ENCODE assay signal across 17 cellular contexts in genomic region chr2:124187948-124188347, GRCh38.
DNase-seq lines count a peak whose midpoint lies in the region; ATAC-seq and TF ChIP-seq lines count a peak whose summit lies in the region.
"Had no signal": no experiment of that assay in that cellular context is flagged by ENCODE, and none has a peak within 500 bp of the region (broad histone marks: within the 10 kb centered on the region; RNA-seq: fewer than 3 reads in every experiment).

No MANE protein-coding gene starts in this region.

- no peaks in the 10 kb centered on the region for H4K20me1 ChIP-seq in PC-3 (ENCODE audit: low read length)

- H3K9me2 ChIP-seq in PC-3 (replicated peaks; ENCODE audit: low read length), result no peaks in the 10 kb centered on the region

- no peaks in the 10 kb centered on the region for H3K36me3 ChIP-seq in HUES48 (ENCODE audit: control insufficient read depth, insufficient read depth, low read length)
- no peaks in the 10 kb centered on the region for H3K36me3 ChIP-seq in PC-3 (ENCODE audit: low read depth, low read length)
- H3K36me3 ChIP-seq: BE2C had no signal

- no TSS peak for BruUV-seq in PC-3 (replicated peaks; lab: Mats Ljungman, UMichigan)

- H3K9ac ChIP-seq in HUES48 (ENCODE audit: low read depth, low read length), result no peak overlapping the region
- H3K9ac ChIP-seq in PC-3 (ENCODE audit: low read length), result no peak overlapping the region
- H3K9ac ChIP-seq: GM23248 had no signal

- no peak for TF ChIP-seq CTCF in WTC11 (IDR thresholded peaks at IDR 0.05)
- TF ChIP-seq CTCF in PC-3 (conservative IDR thresholded peaks at IDR 0.05; ENCODE audit: low read depth, low read length), result no peak

- no peaks in the 10 kb centered on the region for H3K27me3 ChIP-seq in HUES48 (ENCODE audit: control insufficient read depth, insufficient read depth, low read length)
- no peaks in the 10 kb centered on the region for H3K27me3 ChIP-seq in PC-3 (ENCODE audit: low read length)
- H3K27me3 ChIP-seq: BE2C had no signal

- DNase-seq in WTC11 (ENCODE audit: low spot score), result no peak
- DNase-seq in iPS-NIHi11 (ENCODE audit: low spot score), result peak; percentile 30
- no peak for DNase-seq in HuH-7 (ENCODE audit: low spot score)
- no peak for DNase-seq in PC-3
- DNase-seq in activated T-helper 2 cell treated with anti-CD3 and anti-CD28 coated beads, Interferon-gamma antibody, Interleukin-2, Interleukin-4, amounts not matched to agents 10 μg/mL and 5 μg/mL and 100 μg/mL, durations not matched to agents 14 hours and 24 hours and 36 hours (ENCODE audit: low spot score), result no peak
- DNase-seq: BE2C; CD4-positive, alpha-beta memory T cell; DMS79 treated with DMSO at 0.1 percent for 48 hours; EL; GDM1; GM23248; HCEC 1CT had no signal

- no peaks in the 10 kb centered on the region; the same call in none of the 2 replicates for H3K9me3 Mint-ChIP-seq in WTC11
- H3K9me3 Mint-ChIP-seq in activated T-helper 2 cell treated with anti-CD3 and anti-CD28 coated beads, Interferon-gamma antibody, Interleukin-2, Interleukin-4, amounts not matched to agents 10 μg/mL and 5 μg/mL and 100 μg/mL, durations not matched to agents 14 hours and 24 hours and 36 hours, result peaks cover 19% of the 10 kb centered on the region

- H3K79me2 ChIP-seq in PC-3 (ENCODE audit: low read length), result no peaks in the 10 kb centered on the region

- intact Hi-C loops in PC-3 (cut with micrococcal nuclease), result no loop called here
- intact Hi-C loops in activated T-helper 2 cell treated with anti-CD3 and anti-CD28 coated beads, Interferon-gamma antibody, Interleukin-2, Interleukin-4, amounts not matched to agents 10 μg/mL and 5 μg/mL and 100 μg/mL, durations not matched to agents 14 hours and 24 hours and 36 hours (cut with micrococcal nuclease), result no loop called here

- no peaks in the 10 kb centered on the region; the same call in 1 of the 2 replicates for H3K27me3 Mint-ChIP-seq in WTC11 (ENCODE audit: low read depth)
- H3K27me3 Mint-ChIP-seq in activated T-helper 2 cell treated with anti-CD3 and anti-CD28 coated beads, Interferon-gamma antibody, Interleukin-2, Interleukin-4, amounts not matched to agents 10 μg/mL and 5 μg/mL and 100 μg/mL, durations not matched to agents 14 hours and 24 hours and 36 hours (ENCODE audit: low read depth), result no peaks in the 10 kb centered on the region
- H3K27me3 Mint-ChIP-seq: CD4-positive, alpha-beta memory T cell had no signal

- no peak overlapping the region for H2AFZ ChIP-seq in PC-3 (ENCODE audit: low read length)
- H2AFZ ChIP-seq: GM23248 had no signal

- CTCF ChIA-PET in WTC11 (lab: Charles Lee), result interaction anchor here (0.7 kb wide), 2 partner anchors 168 to 782 kb away, joined by 3 read pairs; no protein-coding TSS in a partner anchor
- CTCF ChIA-PET in PC-3 (lab: Charles Lee), result no interaction called here

- H3K36me3 Mint-ChIP-seq in WTC11, result no peaks in the 10 kb centered on the region
- H3K36me3 Mint-ChIP-seq in activated T-helper 2 cell treated with anti-CD3 and anti-CD28 coated beads, Interferon-gamma antibody, Interleukin-2, Interleukin-4, amounts not matched to agents 10 μg/mL and 5 μg/mL and 100 μg/mL, durations not matched to agents 14 hours and 24 hours and 36 hours (ENCODE audit: low read depth), result no peaks in the 10 kb centered on the region
- H3K36me3 Mint-ChIP-seq: CD4-positive, alpha-beta memory T cell had no signal

- no peaks in the 10 kb centered on the region for H3K9me3 ChIP-seq in HUES48 (ENCODE audit: control insufficient read depth, insufficient read depth, low read length)
- no peaks in the 10 kb centered on the region for H3K9me3 ChIP-seq in PC-3 (ENCODE audit: low read length)
- H3K9me3 ChIP-seq: A549, BE2C had no signal

- peak overlapping the region; percentile 94 for H3K27ac Mint-ChIP-seq in WTC11
- no peak overlapping the region for H3K27ac Mint-ChIP-seq in activated T-helper 2 cell treated with anti-CD3 and anti-CD28 coated beads, Interferon-gamma antibody, Interleukin-2, Interleukin-4, amounts not matched to agents 10 μg/mL and 5 μg/mL and 100 μg/mL, durations not matched to agents 14 hours and 24 hours and 36 hours
- H3K27ac Mint-ChIP-seq: CD4-positive, alpha-beta memory T cell had no signal

- POLR2A ChIA-PET in WTC11 (lab: Charles Lee), result no interaction called here
- POLR2A ChIA-PET in PC-3 (lab: Charles Lee; ENCODE audit: unreplicated experiment), result no interaction called here

- H3K4me1 ChIP-seq in HUES48 (ENCODE audit: control insufficient read depth, insufficient read depth, low read length), result peaks cover 28% of the 10 kb centered on the region
- H3K4me1 ChIP-seq in PC-3 (ENCODE audit: insufficient read depth, low read length), result no peaks in the 10 kb centered on the region
- H3K4me1 ChIP-seq: A549, BE2C had no signal

- peak overlapping the region; percentile 70 for H3K27ac ChIP-seq in HUES48 (ENCODE audit: low read depth, low read length)
- no peak overlapping the region for H3K27ac ChIP-seq in PC-3 (ENCODE audit: low read length)
- H3K27ac ChIP-seq: A549, C4-2B, GM23248 had no signal

- H3K4me3 ChIP-seq in HUES48 (ENCODE audit: low read depth, low read length) (no peak overlapping the region), PC-3 (ENCODE audit: low read length) (no peak overlapping the region)
- H3K4me3 ChIP-seq: A549, GM23248 had no signal

- H3K4me3 Mint-ChIP-seq in WTC11, result no peak overlapping the region; the same call in 1 of the 2 replicates
- H3K4me3 Mint-ChIP-seq in activated T-helper 2 cell treated with anti-CD3 and anti-CD28 coated beads, Interferon-gamma antibody, Interleukin-2, Interleukin-4, amounts not matched to agents 10 μg/mL and 5 μg/mL and 100 μg/mL, durations not matched to agents 14 hours and 24 hours and 36 hours (ENCODE audit: low read depth), result no peak overlapping the region
- H3K4me3 Mint-ChIP-seq: CD4-positive, alpha-beta memory T cell had no signal

- H3K4me1 Mint-ChIP-seq in WTC11, result peaks cover 44% of the 10 kb centered on the region
- H3K4me1 Mint-ChIP-seq in activated T-helper 2 cell treated with anti-CD3 and anti-CD28 coated beads, Interferon-gamma antibody, Interleukin-2, Interleukin-4, amounts not matched to agents 10 μg/mL and 5 μg/mL and 100 μg/mL, durations not matched to agents 14 hours and 24 hours and 36 hours (ENCODE audit: low read depth), result no peaks in the 10 kb centered on the region
- H3K4me1 Mint-ChIP-seq: CD4-positive, alpha-beta memory T cell had no signal

- ATAC-seq in WTC11 (peak; percentile 79), PC-3 (no peak), HG03439 (IDR thresholded peaks at IDR 0.05; ENCODE audit: unreplicated experiment) (no peak)
- ATAC-seq: A549, HepG2 had no signal

- no peaks in the 10 kb centered on the region for H3F3A ChIP-seq in PC-3 (ENCODE audit: low read length, unreplicated experiment)

- H3K4me2 ChIP-seq in PC-3 (ENCODE audit: low read length), result no peak overlapping the region
- H3K4me2 ChIP-seq: A549 had no signal

TF ChIP-seq in WTC11, 78 proteins besides CTCF, POLR2A, EP300 and RAD21 (continues in another document):
- no peak for TF ChIP-seq NR1H2 (CRISPR knock-in tag; IDR thresholded peaks at IDR 0.05)
- TF ChIP-seq MXD4 (CRISPR knock-in tag; IDR thresholded peaks at IDR 0.05; ENCODE audit: borderline replicate concordance), result no peak
- TF ChIP-seq ZNF121 (CRISPR knock-in tag; IDR thresholded peaks at IDR 0.05), result no peak
- no peak for TF ChIP-seq ZBTB21 (CRISPR knock-in tag; IDR thresholded peaks at IDR 0.05; ENCODE audit: borderline replicate concordance)
- TF ChIP-seq MYBL2 (CRISPR knock-in tag; IDR thresholded peaks at IDR 0.05), result no peak
- TF ChIP-seq RORB (CRISPR knock-in tag; IDR thresholded peaks at IDR 0.05), result no peak
- no peak for TF ChIP-seq USF2 (CRISPR knock-in tag; IDR thresholded peaks at IDR 0.05)
- TF ChIP-seq TP53 (CRISPR knock-in tag; IDR thresholded peaks at IDR 0.05), result no peak
- TF ChIP-seq, protein P1, sequence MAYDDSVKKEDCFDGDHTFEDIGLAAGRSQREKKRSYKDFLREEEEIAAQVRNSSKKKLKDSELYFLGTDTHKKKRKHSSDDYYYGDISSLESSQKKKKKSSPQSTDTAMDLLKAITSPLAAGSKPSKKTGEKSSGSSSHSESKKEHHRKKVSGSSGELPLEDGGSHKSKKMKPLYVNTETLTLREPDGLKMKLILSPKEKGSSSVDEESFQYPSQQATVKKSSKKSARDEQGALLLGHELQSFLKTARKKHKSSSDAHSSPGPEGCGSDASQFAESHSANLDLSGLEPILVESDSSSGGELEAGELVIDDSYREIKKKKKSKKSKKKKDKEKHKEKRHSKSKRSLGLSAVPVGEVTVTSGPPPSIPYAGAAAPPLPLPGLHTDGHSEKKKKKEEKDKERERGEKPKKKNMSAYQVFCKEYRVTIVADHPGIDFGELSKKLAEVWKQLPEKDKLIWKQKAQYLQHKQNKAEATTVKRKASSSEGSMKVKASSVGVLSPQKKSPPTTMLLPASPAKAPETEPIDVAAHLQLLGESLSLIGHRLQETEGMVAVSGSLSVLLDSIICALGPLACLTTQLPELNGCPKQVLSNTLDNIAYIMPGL (CRISPR knock-in tag; IDR thresholded peaks at IDR 0.05), result no peak
- no peak for TF ChIP-seq PRRX2 (CRISPR knock-in tag; IDR thresholded peaks at IDR 0.05)
